Comparison of ENCODE assay signal across 1 cellular context in the genomic region with DNA sequence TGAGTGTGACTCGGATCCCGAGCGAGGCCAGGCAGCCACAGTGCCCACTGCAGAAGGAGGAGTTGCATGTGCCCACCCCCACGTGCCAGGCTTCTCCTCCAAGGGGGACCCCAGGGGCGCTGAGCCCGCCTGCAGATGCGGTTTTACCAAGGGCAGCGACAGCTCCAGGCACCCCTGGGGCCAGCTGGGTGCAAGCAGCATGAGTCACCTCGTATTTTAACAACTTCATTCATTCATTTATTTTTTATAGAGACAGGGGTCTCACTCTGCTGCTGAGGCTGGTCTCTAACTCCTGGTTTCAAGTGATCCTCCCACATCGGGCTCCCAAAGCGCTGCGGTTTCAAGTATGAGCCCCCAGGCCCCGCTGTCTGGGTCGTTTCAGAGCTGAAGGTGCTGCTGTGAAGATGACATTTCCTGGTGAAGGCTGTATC.
TF ChIP-seq lines count a peak whose summit lies in the region.

No MANE protein-coding gene starts in this region.

TF ChIP-seq in GM23338, 12 proteins besides CTCF, POLR2A, EP300 and RAD21 (continued from another document):
- TF ChIP-seq ZNF462 (CRISPR knock-in tag; IDR thresholded peaks at IDR 0.05), result no peak
- no peak for TF ChIP-seq ETS1 (IDR thresholded peaks at IDR 0.05)
- TF ChIP-seq JUNB (IDR thresholded peaks at IDR 0.05; ENCODE audit: unreplicated experiment), result no peak
